Comparison of ENCODE assay signal across 1 cellular context in the genomic region with DNA sequence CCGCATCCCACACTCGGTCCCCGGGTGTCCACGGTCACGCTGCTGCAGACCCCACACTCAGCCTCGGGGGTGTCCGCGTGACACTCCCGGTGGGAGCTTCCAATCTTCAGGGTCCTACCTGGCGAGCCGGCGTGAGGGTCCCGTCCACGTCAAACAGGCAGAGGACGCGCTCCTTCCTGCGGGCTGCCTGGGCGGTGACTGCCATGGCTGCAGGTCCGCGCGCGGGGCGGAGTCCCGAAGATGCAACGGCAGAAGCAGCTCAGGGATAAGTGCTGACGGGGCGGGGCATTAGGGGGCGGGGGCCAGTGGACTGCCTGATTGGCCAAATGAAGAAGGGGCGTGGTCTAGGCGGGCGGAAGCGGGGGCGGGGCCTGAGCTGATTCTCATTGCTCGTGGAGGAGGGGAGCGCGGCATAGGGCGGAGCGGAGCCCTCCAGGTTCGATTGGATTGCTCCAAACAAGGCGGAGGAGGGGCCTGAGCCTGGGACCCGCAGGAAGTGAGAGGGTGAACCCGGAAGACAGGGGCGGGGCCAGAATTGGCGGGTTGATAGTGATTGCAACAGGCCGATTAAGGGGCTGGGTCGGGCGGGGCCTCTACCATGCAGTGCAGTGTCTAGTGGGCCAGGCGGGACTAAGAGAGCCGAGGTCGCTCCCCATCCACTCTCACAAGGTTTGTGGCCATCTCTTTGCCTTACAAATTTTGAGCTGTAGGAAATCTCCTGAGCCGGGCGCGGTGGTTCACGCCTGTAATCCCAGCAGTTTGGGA.
TF ChIP-seq lines count a peak whose summit lies in the region.

Gene PMM1, minus strand, starts transcription at position 240 of the 765 bp plus-strand sequence. Its CDS starts 35 bp downstream, at position 205.

TF ChIP-seq in GM23338, 12 proteins besides CTCF, POLR2A, EP300 and RAD21:
- TF ChIP-seq EZH2phosphoT487 (IDR thresholded peaks at IDR 0.05; ENCODE audit: unreplicated experiment) (no peak), ETS1 (IDR thresholded peaks at IDR 0.05) (peak; percentile 14; the same call in 1 of the 2 replicates), JUNB (IDR thresholded peaks at IDR 0.05; ENCODE audit: unreplicated experiment) (no peak), POLR2AphosphoS5 (IDR thresholded peaks at IDR 0.05; ENCODE audit: low read depth) (peak; percentile 81)
